9 cellular contexts compared by ENCODE assay signal in genomic region chr4:83582289-83582756, GRCh38. TPM values are rescaled to one million over a fixed set of nuclear protein-coding genes. Genes with fewer than 3 reads are reported as not detected.
DNase-seq lines count a peak whose midpoint lies in the region; ATAC-seq, FAIRE-seq and TF ChIP-seq lines count a peak whose summit lies in the region.
"Had no signal": no experiment of that assay in that cellular context is flagged by ENCODE, and none has a peak within 500 bp of the region (broad histone marks: within the 10 kb centered on the region; RNA-seq: fewer than 3 reads in every experiment).

No MANE protein-coding gene starts in this region.

- H3K56ac ChIP-seq in H9 (ENCODE audit: insufficient read length, low read depth, low read length), result no peak overlapping the region

- H4K5ac ChIP-seq in H9 (ENCODE audit: insufficient read length, low read depth, low read length), result no peak overlapping the region

- TF ChIP-seq CTCF in 22Rv1 (IDR thresholded peaks at IDR 0.05) (peak; percentile 14), H9 (conservative IDR thresholded peaks at IDR 0.05) (no peak)

- H2AFZ ChIP-seq in H9 (ENCODE audit: low read length), result no peak overlapping the region

- no peak overlapping the region for H3K4ac ChIP-seq in H9 (ENCODE audit: low read depth, low read length)

- H4K8ac ChIP-seq in H9 (replicated peaks; ENCODE audit: insufficient read length, low read depth, low read length), result no peak overlapping the region

- H3K27ac ChIP-seq in 22Rv1, result no peak overlapping the region
- no peak overlapping the region for H3K27ac ChIP-seq in H9 (ENCODE audit: insufficient read length, low read depth, low read length)
- H3K27ac ChIP-seq: skin epidermis had no signal

- H3K9me3 ChIP-seq in H9 (ENCODE audit: control insufficient read depth, low read depth, low read length), result no peaks in the 10 kb centered on the region

- H3K79me2 ChIP-seq in H9 (ENCODE audit: insufficient read depth, low read length), result no peaks in the 10 kb centered on the region

- no peak overlapping the region for H2BK5ac ChIP-seq in H9 (ENCODE audit: insufficient read length, low read length)

- no peak overlapping the region for H3K18ac ChIP-seq in H9 (ENCODE audit: insufficient read length, low read depth, low read length)

- H3K23me2 ChIP-seq in H9 (ENCODE audit: insufficient read length, low read depth, low read length, poor library complexity, severe bottlenecking), result no peaks in the 10 kb centered on the region

- H3K4me1 Mint-ChIP-seq in H9, result no peaks in the 10 kb centered on the region

- no peaks in the 10 kb centered on the region for H3K79me1 ChIP-seq in H9 (ENCODE audit: insufficient read depth, low read depth, low read length, poor library complexity, severe bottlenecking)

- H3K4me1 ChIP-seq in H9 (ENCODE audit: insufficient read depth, low read length), result no peaks in the 10 kb centered on the region

- H3T11ph ChIP-seq in H9 (ENCODE audit: low read length), result no peak overlapping the region

- no peak overlapping the region for H2BK120ac ChIP-seq in H9 (ENCODE audit: low read depth, low read length, poor library complexity, severe bottlenecking)

- no peak overlapping the region for H3K9ac ChIP-seq in H9 (ENCODE audit: extremely low read depth, insufficient read length, low read length)

- no peak overlapping the region for H3K23ac ChIP-seq in H9 (ENCODE audit: insufficient read length, low read depth, low read length)

- H3K27me3 Mint-ChIP-seq in H9 (ENCODE audit: low read depth), result no peaks in the 10 kb centered on the region

- H3K14ac ChIP-seq in H9 (ENCODE audit: insufficient read depth, low read length), result no peak overlapping the region

- no peaks in the 10 kb centered on the region for H4K20me1 ChIP-seq in H9 (ENCODE audit: control insufficient read depth, insufficient read depth, insufficient read length)

- H4K91ac ChIP-seq in H9 (ENCODE audit: insufficient read length, low read depth, low read length), result no peak overlapping the region

- no peak overlapping the region for H2BK20ac ChIP-seq in H9 (ENCODE audit: low read depth, low read length, poor library complexity, severe bottlenecking)

- H3K4me2 ChIP-seq in H9 (ENCODE audit: insufficient read depth, insufficient read length, low read length), result no peak overlapping the region

- H2AK5ac ChIP-seq in H9 (ENCODE audit: insufficient read length, low read length), result no peak overlapping the region

- FAIRE-seq in islet of Langerhans (lab: Jason Lieb, UNC), result peak; percentile 79

- H3K36me3 Mint-ChIP-seq in H9 (ENCODE audit: insufficient read depth in 1 of 3, low read depth in 3 of 3), result no peaks in the 10 kb centered on the region
- H3K36me3 Mint-ChIP-seq in activated naive CD4-positive, alpha-beta T cell treated with anti-CD3 and anti-CD28 coated beads, Interleukin-2, amount 50 U/mL, for 72 hours, result no peaks in the 10 kb centered on the region

- ATAC-seq in GM18520 (IDR thresholded peaks at IDR 0.05; ENCODE audit: unreplicated experiment), result peak; percentile 48
- ATAC-seq in HG03378 (IDR thresholded peaks at IDR 0.05; ENCODE audit: unreplicated experiment), result peak; percentile 54
- no peak for ATAC-seq in activated naive CD4-positive, alpha-beta T cell treated with anti-CD3 and anti-CD28 coated beads, Interleukin-2, amount 50 U/mL, for 72 hours

- peaks cover 0 to 2% of the 10 kb centered on the region in 2 experiments; a peak in 3 of 5 replicates for H3K9me3 Mint-ChIP-seq in H9
- no peaks in the 10 kb centered on the region for H3K9me3 Mint-ChIP-seq in activated naive CD4-positive, alpha-beta T cell treated with anti-CD3 and anti-CD28 coated beads, Interleukin-2, amount 50 U/mL, for 72 hours

- H3K27ac Mint-ChIP-seq in H9, result no peak overlapping the region; a peak in 1 of 7 replicates
- no peak overlapping the region for H3K27ac Mint-ChIP-seq in activated naive CD4-positive, alpha-beta T cell treated with anti-CD3 and anti-CD28 coated beads, Interleukin-2, amount 50 U/mL, for 72 hours

- no peak overlapping the region for H3K4me3 Mint-ChIP-seq in H9

- WGBS in H9 (ENCODE audit: extremely low coverage, insufficient read length, low lambda C conversion rate), result no CpG with 5 or more reads among the region's 7 CpGs

- H2BK12ac ChIP-seq in H9 (ENCODE audit: insufficient read length, low read depth, low read length), result no peak overlapping the region

- no peaks in the 10 kb centered on the region for H3K27me3 ChIP-seq in H9 (ENCODE audit: insufficient read depth, low read length)

- H2BK15ac ChIP-seq in H9 (ENCODE audit: low read depth, low read length), result no peak overlapping the region

- DNase-seq in T1000 (lab: John Stamatoyannopoulos, UW) (peak; percentile 32), H9 (no peak)
- no peak for DNase-seq in activated effector memory CD4-positive, alpha-beta T cell treated with Interleukin-2 at 50 U/mL for 16 hours
- DNase-seq in activated naive CD4-positive, alpha-beta T cell treated with anti-CD3 and anti-CD28 coated beads, Interleukin-2, amount 50 U/mL, for 72 hours (ENCODE audit: low spot score in 2 of 2), result no peak

RNA-seq across cellular contexts. Expression of gene GPAT3, which starts 46.4 kb away (rescaled TPM):
- 0.42 and 1.8 TPM in 2 replicates for total RNA-seq in H9 (2021)
- total RNA-seq in activated naive CD4-positive, alpha-beta T cell treated with anti-CD3 and anti-CD28 coated beads, Interleukin-2, amount 50 U/mL, for 72 hours, result 1 to 10 TPM in 1 of 2 donors, under 1 TPM in 1; 0.74 to 1.0 TPM

Comparison
In these comparisons a context has a peak if more than half of its experiments do, and no peak if none do; other contexts are left out.
1. ATAC-seq: peak in GM18520 (single experiment) and HG03378 (single experiment); none in activated naive CD4-positive, alpha-beta T cell treated with anti-CD3 and anti-CD28 coated beads, Interleukin-2, amount 50 U/mL, for 72 hours (0 of 2).